In genomic region chr10:87764072-87764934, GRCh38 we compare ENCODE assay signal across 12 cellular contexts. TPM values are rescaled to one million over a fixed set of nuclear protein-coding genes. Genes with fewer than 3 reads are reported as not detected.
DNase-seq lines count a peak whose midpoint lies in the region; TF ChIP-seq lines count a peak whose summit lies in the region.
"Had no signal": no experiment of that assay in that cellular context is flagged by ENCODE, and none has a peak within 500 bp of the region (broad histone marks: within the 10 kb centered on the region; RNA-seq: fewer than 3 reads in every experiment).

No MANE protein-coding gene starts in this region.

- H3K27ac ChIP-seq in HEK293 (ENCODE audit: extremely low read depth, low read depth, low read length) = no peak overlapping the region
- H3K27ac ChIP-seq: A549, C4-2B had no signal

- peaks cover 13 to 23% of the 10 kb centered on the region in 2 experiments for H3K36me3 ChIP-seq in HEK293 (ENCODE audit: control insufficient read depth in 2 of 2, insufficient read depth in 1 of 2, low read length in 2 of 2)

- peaks cover 24% of the 10 kb centered on the region for H3K4me1 ChIP-seq in HEK293 (ENCODE audit: control insufficient read depth, insufficient read depth, low read length)
- H3K4me1 ChIP-seq: BE2C had no signal

- H3K27me3 Mint-ChIP-seq in activated naive CD4-positive, alpha-beta T cell treated with anti-CD3 and anti-CD28 coated beads, Interleukin-2, amount 10 ng/mL, durations not matched to agents 7 days and 5 days = no peaks in the 10 kb centered on the region
- H3K27me3 Mint-ChIP-seq in neural crest cell (ENCODE audit: low read depth) = no peaks in the 10 kb centered on the region
- H3K27me3 Mint-ChIP-seq: CD4-positive, alpha-beta memory T cell had no signal

- TF ChIP-seq CTCF in HEK293 (tag by site-specific recombination; IDR thresholded peaks at IDR 0.05) (no peak), neural crest cell (conservative IDR thresholded peaks at IDR 0.05) (no peak)

- H3K9me3 ChIP-seq in HEK293 (ENCODE audit: control insufficient read depth, insufficient read depth, low read depth, low read length) = no peaks in the 10 kb centered on the region
- H3K9me3 ChIP-seq: A549, BE2C had no signal

- no peaks in the 10 kb centered on the region for H3K9me3 Mint-ChIP-seq in activated naive CD4-positive, alpha-beta T cell treated with anti-CD3 and anti-CD28 coated beads, Interleukin-2, amount 10 ng/mL, durations not matched to agents 7 days and 5 days
- no peaks in the 10 kb centered on the region for H3K9me3 Mint-ChIP-seq in neural crest cell
- H3K9me3 Mint-ChIP-seq: CD4-positive, alpha-beta memory T cell had no signal

- no peak for DNase-seq in activated naive CD4-positive, alpha-beta T cell treated with anti-CD3 and anti-CD28 coated beads, Interleukin-2, amount 10 ng/mL, durations not matched to agents 7 days and 5 days
- DNase-seq in activated naive CD4-positive, alpha-beta T cell treated with anti-CD3 and anti-CD28 coated beads, Interleukin-2, amount 50 U/mL, for 16 hours = no peak
- DNase-seq in H4 (ENCODE audit: low spot score) (peak; percentile 0), neural crest cell (ENCODE audit: low read depth, low spot score) (no peak), NCI-H2029 treated with DMSO at 0.1 percent for 48 hours (lab: John Stamatoyannopoulos, UW) (no peak)
- DNase-seq: BE2C; CD4-positive, alpha-beta memory T cell; DMS79 had no signal

- peaks cover 4% of the 10 kb centered on the region for H3K4me1 Mint-ChIP-seq in activated naive CD4-positive, alpha-beta T cell treated with anti-CD3 and anti-CD28 coated beads, Interleukin-2, amount 10 ng/mL, durations not matched to agents 7 days and 5 days
- H3K4me1 Mint-ChIP-seq in neural crest cell = no peaks in the 10 kb centered on the region

- POLR2A ChIA-PET in HEK293 (lab: Yijun Ruan, JAX) = interaction anchor here (0.9 kb wide), 1 partner anchor 13 kb away, joined by 3 read pairs; no protein-coding TSS in a partner anchor

- no peak overlapping the region for H3K4me3 Mint-ChIP-seq in activated naive CD4-positive, alpha-beta T cell treated with anti-CD3 and anti-CD28 coated beads, Interleukin-2, amount 10 ng/mL, durations not matched to agents 7 days and 5 days
- H3K4me3 Mint-ChIP-seq in neural crest cell = no peak overlapping the region
- H3K4me3 Mint-ChIP-seq: CD4-positive, alpha-beta memory T cell had no signal

- peak overlapping the region; percentile 77 for H3K27ac Mint-ChIP-seq in activated naive CD4-positive, alpha-beta T cell treated with anti-CD3 and anti-CD28 coated beads, Interleukin-2, amount 10 ng/mL, durations not matched to agents 7 days and 5 days
- H3K27ac Mint-ChIP-seq in neural crest cell (ENCODE audit: unreplicated experiment) = peak overlapping the region; percentile 19

- CTCF ChIA-PET in activated naive CD4-positive, alpha-beta T cell treated with anti-CD3 and anti-CD28 coated beads, Interleukin-2, amount 10 ng/mL, durations not matched to agents 7 days and 5 days (lab: Charles Lee) = interaction anchor here (1.0 kb wide), 1 partner anchor 19 kb away, joined by 3 read pairs; no protein-coding TSS in a partner anchor
- CTCF ChIA-PET in HEK293 (lab: Yijun Ruan, JAX) = interaction anchor here (0.6 to 0.7 kb wide), 2 partner anchors 8 to 31 kb away, joined by 4 to 7 read pairs; no protein-coding TSS in a partner anchor

- peaks cover 27% of the 10 kb centered on the region for H3K36me3 Mint-ChIP-seq in activated naive CD4-positive, alpha-beta T cell treated with anti-CD3 and anti-CD28 coated beads, Interleukin-2, amount 10 ng/mL, durations not matched to agents 7 days and 5 days
- H3K36me3 Mint-ChIP-seq in neural crest cell (ENCODE audit: low read depth) = peaks cover 24% of the 10 kb centered on the region

- no peak overlapping the region for H3K4me3 ChIP-seq in HEK293 (ENCODE audit: low read depth, low read length)
- H3K4me3 ChIP-seq: A549, GM12878 had no signal

TF ChIP-seq in HEK293, 187 proteins besides CTCF, POLR2A, EP300 and RAD21 (continues in another document):
- TF ChIP-seq ZNF555 (tag by site-specific recombination; conservative IDR thresholded peaks at IDR 0.05) = no peak
- TF ChIP-seq ZNF660 (tag by site-specific recombination; IDR thresholded peaks at IDR 0.05) = no peak
- TF ChIP-seq ZNF677 (tag by site-specific recombination; IDR thresholded peaks at IDR 0.05) = no peak
- no peak for TF ChIP-seq ZBTB48 (tag by site-specific recombination; IDR thresholded peaks at IDR 0.05)
- peak; percentile 77 for TF ChIP-seq ZFP3 (tag by site-specific recombination; IDR thresholded peaks at IDR 0.05; ENCODE audit: low read depth)
- TF ChIP-seq ZNF513 (tag by site-specific recombination; IDR thresholded peaks at IDR 0.05) = no peak
- TF ChIP-seq BCL6B (tag by site-specific recombination; IDR thresholded peaks at IDR 0.05) = peak; percentile 53; the same call in 1 of the 2 replicates
- TF ChIP-seq ZNF394 (tag by site-specific recombination; IDR thresholded peaks at IDR 0.05; ENCODE audit: borderline replicate concordance) = peak; percentile 55; the same call in 1 of the 2 replicates
- 0 out of 2 replicates have a peak, but pooled peaks have one; percentile 21 for TF ChIP-seq ZNF335 (tag by site-specific recombination; conservative IDR thresholded peaks at IDR 0.05)
- no peak for TF ChIP-seq ZNF140 (tag by site-specific recombination; IDR thresholded peaks at IDR 0.05)
- no peak for TF ChIP-seq SP2 (tag by site-specific recombination; IDR thresholded peaks at IDR 0.05)
- no peak for TF ChIP-seq PRDM2 (tag by site-specific recombination; IDR thresholded peaks at IDR 0.05; ENCODE audit: borderline replicate concordance)
- no peak for TF ChIP-seq GLI2 (tag by site-specific recombination; IDR thresholded peaks at IDR 0.05; ENCODE audit: borderline replicate concordance, low read depth)

RNA-seq across cellular contexts. Expression of gene ATAD1, which starts 53.7 kb away (rescaled TPM):
- total RNA-seq in H4 (2014; rRNA removed; shearing (Covaris generic)) = 0.81 TPM in 1 of 2 replicates, not detected in the other
- 43.6 and 47.5 TPM in 2 replicates for total RNA-seq in neural crest cell

Comparison
In these comparisons a context has a peak if more than half of its experiments do, and no peak if none do; other contexts are left out.
1. RNA of gene ATAD1, which starts 53.7 kb away (total RNA-seq): 43.6 to 47.5 TPM in neural crest cell; 0.81 TPM in H4; every median in the first group is over 10 times any median in the second.